Comparison of ENCODE assay signal across 1 cellular context in the genomic region with DNA sequence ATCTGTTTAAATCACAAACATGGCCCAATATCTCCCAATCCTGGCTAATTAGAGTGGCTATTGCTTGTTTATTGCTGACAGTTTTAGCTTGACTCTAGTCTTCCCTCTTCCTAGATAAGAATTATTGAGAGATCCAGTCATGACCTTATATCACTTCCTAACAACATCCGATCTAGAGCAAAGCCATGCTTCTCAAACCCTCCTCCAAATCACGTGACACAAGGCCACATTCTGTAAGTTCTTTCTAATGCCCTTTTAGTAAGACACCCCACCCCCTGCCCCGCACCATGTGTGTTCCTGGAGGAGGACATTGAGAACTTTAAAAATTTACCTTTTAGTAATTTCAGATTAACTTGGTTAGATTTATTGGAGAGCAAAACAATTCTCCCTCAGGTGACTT.
TF ChIP-seq lines count a peak whose summit lies in the region.

No MANE protein-coding gene starts in this region.

TF ChIP-seq in endothelial cell of umbilical vein, 7 proteins besides CTCF, POLR2A, EP300 and RAD21 (continued from another document):
- TF ChIP-seq GATA2 (IDR thresholded peaks at IDR 0.05; ENCODE audit: insufficient read depth, insufficient read length, low read depth, low read length) (no peak), MYC (IDR thresholded peaks at IDR 0.05; ENCODE audit: low read depth, low read length) (no peak)
TF ChIP-seq in endothelial cell of umbilical vein: peak in this region for 0.
